8 cellular contexts compared by ENCODE assay signal in the genomic region with DNA sequence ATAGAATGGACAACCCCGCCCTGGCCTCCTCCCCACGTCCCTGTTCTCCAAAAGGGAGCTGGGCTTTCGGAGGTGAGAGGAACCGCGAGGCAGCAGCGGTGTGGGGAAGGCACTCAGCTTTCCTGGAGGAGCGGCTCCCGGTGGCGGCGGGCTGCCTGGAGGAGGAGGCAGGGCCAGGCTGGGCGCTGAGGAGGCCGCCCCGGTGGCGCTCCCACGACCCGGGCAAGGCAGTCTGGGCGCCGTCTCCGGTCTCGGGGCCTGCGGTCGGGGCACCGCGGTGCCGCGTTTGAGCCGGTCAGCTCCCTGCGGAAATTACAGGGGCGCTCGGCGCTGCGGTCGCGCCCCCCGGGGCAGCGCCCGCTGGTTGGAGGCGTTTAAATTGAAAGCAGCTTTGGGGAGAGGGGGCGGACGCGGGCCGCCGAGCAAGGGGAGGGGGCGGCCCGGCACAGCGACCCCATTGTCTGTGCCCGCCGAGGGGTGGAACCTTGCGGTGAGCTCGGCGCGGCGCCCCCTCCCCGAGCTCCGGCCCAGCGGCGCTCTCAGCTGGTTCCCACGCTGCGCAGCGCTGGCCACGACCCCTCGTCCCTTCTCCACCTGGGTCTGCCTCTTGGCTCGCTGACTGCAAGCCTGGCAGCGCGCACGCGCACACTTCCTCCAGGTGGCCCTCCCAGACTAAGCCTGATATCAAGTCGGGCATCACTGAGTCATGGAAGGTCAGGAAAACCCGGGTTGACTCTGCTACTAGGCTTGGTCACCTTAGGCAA. TPM values are rescaled to one million over a fixed set of nuclear protein-coding genes. Genes with fewer than 3 reads are reported as not detected.
A peak's percentile ranks its signal among the peaks of the same experiment; 100 is the strongest.
DNase-seq lines count a peak whose midpoint lies in the region; TF ChIP-seq lines count a peak whose summit lies in the region.

No MANE protein-coding gene starts in this region.

- H3K27me3 ChIP-seq in WERI-Rb-1 (ENCODE audit: insufficient read depth, low read depth, severe bottlenecking) (no peaks in the 10 kb centered on the region), smooth muscle cell (ENCODE audit: low read depth) (peaks cover 55% of the 10 kb centered on the region), ovary (peaks cover 3% of the 10 kb centered on the region)

- 4% methylated on average over 41 of the region's 69 CpGs for WGBS in smooth muscle cell (ENCODE audit: low lambda C conversion rate)
- 2 to 3% (median 2%) methylated on average over 39 to 69 of the region's 69 CpGs for WGBS in ovary, 3 donors

- TF ChIP-seq CTCF in WERI-Rb-1 (IDR thresholded peaks at IDR 0.05; ENCODE audit: low read depth, low read length) (0 out of 2 replicates have a peak, but pooled peaks have one; percentile 3), smooth muscle cell (IDR thresholded peaks at IDR 0.05; ENCODE audit: borderline replicate concordance, insufficient read depth, poor library complexity, severe bottlenecking) (no peak), ovary (IDR thresholded peaks at IDR 0.05) (no peak)

- TF ChIP-seq EP300 in ovary (IDR thresholded peaks at IDR 0.05): no peak

- no peaks in the 10 kb centered on the region for H4K20me1 ChIP-seq in smooth muscle cell (ENCODE audit: low read depth)

- H3K36me3 ChIP-seq in WERI-Rb-1 (no peaks in the 10 kb centered on the region), smooth muscle cell (ENCODE audit: low read depth) (no peaks in the 10 kb centered on the region), ovary (no peaks in the 10 kb centered on the region)

- peaks cover 34% of the 10 kb centered on the region for H3K4me1 ChIP-seq in smooth muscle cell (ENCODE audit: low read depth)
- H3K4me1 ChIP-seq in ovary (ENCODE audit: insufficient read depth): no peaks in the 10 kb centered on the region

- H3K4me3 ChIP-seq in WERI-Rb-1 (ENCODE audit: low read depth, low read length) (no peak overlapping the region), smooth muscle cell (peak overlapping the region; percentile 41), ovary (no peak overlapping the region)

- intact Hi-C loops in ovary (cut with DNase I): no loop called here

- H3K9ac ChIP-seq in smooth muscle cell (ENCODE audit: low read depth): no peak overlapping the region

- H3K4me2 ChIP-seq in smooth muscle cell: peak overlapping the region; percentile 90

- peak; percentile 68 for DNase-seq in ELR (ENCODE audit: low read depth)
- DNase-seq in WERI-Rb-1: no peak
- peak; percentile 19 for DNase-seq in glomerular visceral epithelial cell (ENCODE audit: extremely low spot score)
- DNase-seq in smooth muscle cell (lab: John Stamatoyannopoulos, UW; ENCODE audit: unreplicated experiment): no peak
- DNase-seq in NCI-H1105 (lab: John Stamatoyannopoulos, UW): no peak
- no peak for DNase-seq in NCI-H2196 (lab: John Stamatoyannopoulos, UW; ENCODE audit: unreplicated experiment)
- DNase-seq in ovary: no peak
- DNase-seq in occipital lobe (lab: John Stamatoyannopoulos, UW): no peak

- H3K9me3 ChIP-seq in WERI-Rb-1 (ENCODE audit: severe bottlenecking) (no peaks in the 10 kb centered on the region), smooth muscle cell (replicated peaks; ENCODE audit: low read depth) (no peaks in the 10 kb centered on the region), ovary (no peaks in the 10 kb centered on the region)

- H2AFZ ChIP-seq in smooth muscle cell (ENCODE audit: low read depth): no peak overlapping the region

- H3F3A ChIP-seq in smooth muscle cell (ENCODE audit: low read depth): no peaks in the 10 kb centered on the region

- no peaks in the 10 kb centered on the region for H3K79me2 ChIP-seq in smooth muscle cell (ENCODE audit: low read depth)

- H3K27ac ChIP-seq in WERI-Rb-1: no peak overlapping the region
- no peak overlapping the region for H3K27ac ChIP-seq in smooth muscle cell (ENCODE audit: low read depth)
- no peak overlapping the region for H3K27ac ChIP-seq in ovary

- no peak for TF ChIP-seq POLR2A in ovary (IDR thresholded peaks at IDR 0.05)

RNA-seq across cellular contexts. Expression of gene DLX4, which starts 58.7 kb away (rescaled TPM):
- not detected in 2 replicates for total RNA-seq in smooth muscle cell
- polyA plus RNA-seq in smooth muscle cell: 0.19 and 0.51 TPM in 2 replicates
- under 1 TPM in 1 of 7 donors, not detected in 6; 0.10 TPM for total RNA-seq in ovary
- not detected for polyA plus RNA-seq in ovary
- not detected for total RNA-seq in occipital lobe

Comparison
In these comparisons a context has a peak if more than half of its experiments do, and no peak if none do; other contexts are left out.
1. DNase-seq: peak in ELR (single experiment) and glomerular visceral epithelial cell (single experiment); none in WERI-Rb-1 (single experiment), smooth muscle cell (single experiment), NCI-H1105 (single experiment), NCI-H2196 (single experiment), ovary (0 of 5) and occipital lobe (single experiment).